2 cellular contexts compared by ENCODE assay signal in the genomic region with DNA sequence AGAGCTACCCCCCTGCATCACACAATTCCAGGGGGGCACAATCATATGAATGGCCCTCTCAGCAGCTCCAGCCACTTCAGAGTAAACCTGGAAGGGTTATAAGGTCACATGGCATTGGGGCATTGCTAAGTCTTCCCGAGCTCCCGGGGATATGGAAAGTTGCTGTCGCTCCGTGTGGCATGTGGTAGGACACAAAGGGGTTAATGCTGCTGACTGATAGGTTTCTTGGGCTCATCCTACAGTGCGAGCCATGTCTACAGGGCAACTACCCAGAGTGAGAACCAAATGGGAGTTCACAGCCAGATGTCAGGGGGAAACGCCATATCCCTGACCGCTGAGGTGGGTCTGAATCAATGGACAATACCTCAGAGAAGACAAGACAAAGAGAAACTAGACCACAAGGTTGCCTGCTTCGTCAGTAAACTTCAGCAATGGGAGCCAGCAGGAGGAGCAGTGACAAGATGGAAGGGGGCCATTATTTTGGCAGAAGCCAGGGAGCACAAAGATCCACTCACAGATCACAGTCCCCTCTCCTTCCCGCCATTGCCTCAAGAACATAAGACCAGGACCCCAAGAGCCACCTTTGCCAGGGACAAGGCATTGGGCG.
A peak's percentile ranks its signal among the peaks of the same experiment; 100 is the strongest.
TF ChIP-seq lines count a peak whose summit lies in the region.

No MANE protein-coding gene starts in this region.

TF ChIP-seq in IMR-90, 13 proteins besides CTCF, POLR2A, EP300 and RAD21:
- no peak for TF ChIP-seq RCOR1 (IDR thresholded peaks at IDR 0.05; ENCODE audit: insufficient replicate concordance, low read length)
- TF ChIP-seq SMC3 (IDR thresholded peaks at IDR 0.05; ENCODE audit: low read depth, low read length) = peak; percentile 25; the same call in 1 of the 2 replicates

TF ChIP-seq in K562, 482 proteins besides CTCF, POLR2A, EP300 and RAD21:
- TF ChIP-seq YY1 (IDR thresholded peaks at IDR 0.05; ENCODE audit: borderline replicate concordance in 1 of 3, control insufficient read depth in 1 of 3, extremely low read depth in 1 of 3, insufficient read depth in 3 of 3, insufficient read length in 1 of 3, insufficient replicate concordance in 2 of 3, low read depth in 1 of 3, low read length in 2 of 3) = peak in 1 of 3 experiments; percentile 55
- 0 out of 2 replicates have a peak, but pooled peaks have one; percentile 19 for TF ChIP-seq MYNN (IDR thresholded peaks at IDR 0.05)
- no peak for TF ChIP-seq MYNN (CRISPR knock-in tag; IDR thresholded peaks at IDR 0.05)
- peak; percentile 38; the same call in 1 of the 2 replicates for TF ChIP-seq L3MBTL2 (IDR thresholded peaks at IDR 0.05)
- TF ChIP-seq MAZ (CRISPR knock-in tag; conservative IDR thresholded peaks at IDR 0.05 in 1 of 2, IDR thresholded peaks at IDR 0.05 in 1 of 2) = peak; percentile 11 to 38; a peak in 1 of 4 replicates
- 0 out of 2 replicates have a peak, but pooled peaks have one; percentile 40 for TF ChIP-seq SMC3 (conservative IDR thresholded peaks at IDR 0.05; ENCODE audit: insufficient read depth, low read depth, low read length)
- TF ChIP-seq SLC30A9 (CRISPR knock-in tag; IDR thresholded peaks at IDR 0.05) = no peak
- no peak for TF ChIP-seq KAT2B (IDR thresholded peaks at IDR 0.05; ENCODE audit: low read depth, low read length)
